13 cellular contexts compared by ENCODE assay signal in the genomic region with DNA sequence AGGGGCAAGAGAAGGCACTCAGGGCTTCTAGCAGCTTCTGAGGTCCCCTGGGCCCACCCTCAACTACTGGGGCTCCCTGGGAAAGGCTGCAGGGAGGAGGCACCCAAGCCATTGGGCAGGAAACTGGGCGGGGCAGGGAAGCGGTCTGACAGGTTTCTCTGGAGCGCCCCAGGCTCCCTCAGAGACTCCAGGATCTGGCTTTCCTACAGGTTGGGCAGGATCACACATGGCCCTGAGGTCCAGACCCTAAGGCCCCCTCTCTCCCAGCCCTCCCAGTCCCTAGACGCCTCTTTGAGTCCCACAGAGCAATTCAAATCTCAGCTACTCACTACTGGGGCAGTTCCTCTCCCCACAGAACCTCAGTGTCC. TPM values are rescaled to one million over a fixed set of nuclear protein-coding genes. Genes with fewer than 3 reads are reported as not detected.
A peak's percentile ranks its signal among the peaks of the same experiment; 100 is the strongest.
DNase-seq lines count a peak whose midpoint lies in the region; ATAC-seq, FAIRE-seq and TF ChIP-seq lines count a peak whose summit lies in the region.
"Had no signal": no experiment of that assay in that cellular context is flagged by ENCODE, and none has a peak within 500 bp of the region (broad histone marks: within the 10 kb centered on the region; RNA-seq: fewer than 3 reads in every experiment).

No MANE protein-coding gene starts in this region.

- H3K27me3 ChIP-seq in esophagus squamous epithelium (no peaks in the 10 kb centered on the region), pancreas (no peaks in the 10 kb centered on the region)
- H3K27me3 ChIP-seq: SJCRH30 had no signal

- FAIRE-seq in pancreas (lab: Jason Lieb, UNC): no peak

- H3K36me3 Mint-ChIP-seq in chondrocyte (ENCODE audit: low read depth): peaks cover 4% of the 10 kb centered on the region
- H3K36me3 Mint-ChIP-seq in activated T-helper 1 cell treated with anti-CD3 and anti-CD28 coated beads, Interleukin-12 subunit alpha, Interleukin-12 subunit beta, Interleukin-2, Interleukin-4 antibody, amounts not matched to agents 30 ng/mL and 10 ng/mL and 1 ng/mL, durations not matched to agents 14 hours and 24 hours and 36 hours (ENCODE audit: low read depth): no peaks in the 10 kb centered on the region

- H3K27ac ChIP-seq in esophagus squamous epithelium: peak overlapping the region; percentile 92 to 99 (median 96)
- peak overlapping the region; percentile 11 to 76 (median 41) for H3K27ac ChIP-seq in pancreas
- H3K27ac ChIP-seq: SJCRH30 had no signal

- no peak for TF ChIP-seq POLR2A in esophagus squamous epithelium (IDR thresholded peaks at IDR 0.05)

- H3K4me3 Mint-ChIP-seq in chondrocyte (ENCODE audit: unreplicated experiment): no peak overlapping the region
- H3K4me3 Mint-ChIP-seq in activated T-helper 1 cell treated with anti-CD3 and anti-CD28 coated beads, Interleukin-12 subunit alpha, Interleukin-12 subunit beta, Interleukin-2, Interleukin-4 antibody, amounts not matched to agents 30 ng/mL and 10 ng/mL and 1 ng/mL, durations not matched to agents 14 hours and 24 hours and 36 hours: no peak overlapping the region

- peak; percentile 72 to 84 (median 77) for ATAC-seq in pancreas

- H3K36me3 ChIP-seq in esophagus squamous epithelium: peaks cover 34 to 73% (median 43%) of the 10 kb centered on the region in 3 donors
- H3K36me3 ChIP-seq in pancreas: peaks cover 8 to 42% (median 26%) of the 10 kb centered on the region in 3 donors
- H3K36me3 ChIP-seq: SJCRH30 had no signal

- H3K27ac Mint-ChIP-seq in chondrocyte (ENCODE audit: unreplicated experiment): no peak overlapping the region
- H3K27ac Mint-ChIP-seq in activated T-helper 1 cell treated with anti-CD3 and anti-CD28 coated beads, Interleukin-12 subunit alpha, Interleukin-12 subunit beta, Interleukin-2, Interleukin-4 antibody, amounts not matched to agents 30 ng/mL and 10 ng/mL and 1 ng/mL, durations not matched to agents 14 hours and 24 hours and 36 hours: no peak overlapping the region

- H3K4me3 ChIP-seq in esophagus squamous epithelium (peak overlapping the region in 3 of 4 donors; percentile 25 to 43 (median 29)), pancreas (no peak overlapping the region)
- H3K4me3 ChIP-seq: SJCRH30 had no signal

- H3K9me3 ChIP-seq in esophagus squamous epithelium: no peaks in the 10 kb centered on the region
- H3K9me3 ChIP-seq in pancreas: no peaks in the 10 kb centered on the region
- H3K9me3 ChIP-seq: SJCRH30 had no signal

- intact Hi-C loops in esophagus squamous epithelium (cut with DNase I) (no loop called here), pancreas (cut with DNase I) (no loop called here)
- intact Hi-C loops in activated T-helper 1 cell treated with anti-CD3 and anti-CD28 coated beads, Interleukin-12 subunit alpha, Interleukin-12 subunit beta, Interleukin-2, Interleukin-4 antibody, amounts not matched to agents 30 ng/mL and 10 ng/mL and 1 ng/mL, durations not matched to agents 14 hours and 24 hours and 36 hours (cut with micrococcal nuclease): no loop called here

- TF ChIP-seq CTCF in esophagus squamous epithelium (IDR thresholded peaks at IDR 0.05) (no peak), pancreas (IDR thresholded peaks at IDR 0.05) (no peak), chondrocyte (IDR thresholded peaks at IDR 0.05) (no peak)

- no peaks in the 10 kb centered on the region for H3K9me3 Mint-ChIP-seq in chondrocyte (ENCODE audit: low read depth)
- no peaks in the 10 kb centered on the region for H3K9me3 Mint-ChIP-seq in activated T-helper 1 cell treated with anti-CD3 and anti-CD28 coated beads, Interleukin-12 subunit alpha, Interleukin-12 subunit beta, Interleukin-2, Interleukin-4 antibody, amounts not matched to agents 30 ng/mL and 10 ng/mL and 1 ng/mL, durations not matched to agents 14 hours and 24 hours and 36 hours
- H3K9me3 Mint-ChIP-seq: nephron had no signal

- 30 to 60% methylated on average over 1 to 3 of the region's 4 CpGs for WGBS in esophagus squamous epithelium, 2 donors
- 28 to 29% methylated on average over 4 of the region's 4 CpGs for WGBS in pancreas, 2 donors

- peaks cover 32% of the 10 kb centered on the region for H3K4me1 Mint-ChIP-seq in chondrocyte (ENCODE audit: low read depth)
- H3K4me1 Mint-ChIP-seq in activated T-helper 1 cell treated with anti-CD3 and anti-CD28 coated beads, Interleukin-12 subunit alpha, Interleukin-12 subunit beta, Interleukin-2, Interleukin-4 antibody, amounts not matched to agents 30 ng/mL and 10 ng/mL and 1 ng/mL, durations not matched to agents 14 hours and 24 hours and 36 hours (ENCODE audit: low read depth): no peaks in the 10 kb centered on the region

- peak; percentile 21 for DNase-seq in DMS53 treated with DMSO at 0.1 percent for 48 hours (lab: John Stamatoyannopoulos, UW; ENCODE audit: unreplicated experiment)
- peak; percentile 65 for DNase-seq in NCI-H510A (lab: John Stamatoyannopoulos, UW)
- no peak for DNase-seq in esophagus squamous epithelium (lab: John Stamatoyannopoulos, UW)
- DNase-seq in pancreas: peak; percentile 73 to 87 (median 77)
- no peak for DNase-seq in chondrocyte (ENCODE audit: low spot score)
- DNase-seq in activated effector memory CD4-positive, alpha-beta T cell treated with anti-CD3 and anti-CD28 coated beads, Interleukin-2, amount 50 U/mL, for 16 hours: no peak
- DNase-seq in activated CD4-positive, alpha-beta T cell treated with anti-CD3 and anti-CD28 coated beads, Interleukin-2, amount 50 U/mL, for 1 hour: no peak
- DNase-seq in activated T-helper 1 cell treated with anti-CD3 and anti-CD28 coated beads, Interleukin-12 subunit alpha, Interleukin-12 subunit beta, Interleukin-2, Interleukin-4 antibody, amounts not matched to agents 30 ng/mL and 10 ng/mL and 1 ng/mL, durations not matched to agents 14 hours and 24 hours and 36 hours (ENCODE audit: low spot score): no peak
- DNase-seq: activated effector memory CD4-positive, alpha-beta T cell treated with Interleukin-2 at 50 U/mL for 16 hours; NCI-H2081; SJCRH30; stimulated activated naive CD4-positive, alpha-beta T cell treated with Interleukin-2 at 50 U/mL for 16 hours had no signal

- no peaks in the 10 kb centered on the region for H3K27me3 Mint-ChIP-seq in chondrocyte (ENCODE audit: low read depth)
- no peaks in the 10 kb centered on the region for H3K27me3 Mint-ChIP-seq in activated T-helper 1 cell treated with anti-CD3 and anti-CD28 coated beads, Interleukin-12 subunit alpha, Interleukin-12 subunit beta, Interleukin-2, Interleukin-4 antibody, amounts not matched to agents 30 ng/mL and 10 ng/mL and 1 ng/mL, durations not matched to agents 14 hours and 24 hours and 36 hours (ENCODE audit: insufficient read depth)

- H3K4me1 ChIP-seq in esophagus squamous epithelium: peaks cover 48 to 73% (median 59%) of the 10 kb centered on the region in 3 donors
- peaks cover 25 to 49% (median 43%) of the 10 kb centered on the region in 3 donors for H3K4me1 ChIP-seq in pancreas

RNA-seq across cellular contexts. Expression of gene JUP, which starts 14.3 kb away (rescaled TPM):
- total RNA-seq in esophagus squamous epithelium (1,000 to 10,000 TPM in 2 of 4 donors, 100 to 1,000 TPM in 2; 709 to 2,355 (median 1,148) TPM), pancreas (10 to 100 TPM; 31.1 to 93.5 (median 42.0) TPM), chondrocyte (8.1 to 22.0 TPM (median 18.8 TPM) in 3 replicates)
- polyA plus RNA-seq in pancreas: 10 to 100 TPM; 46.8 to 50.4 TPM
- total RNA-seq in activated T-helper 1 cell treated with anti-CD3 and anti-CD28 coated beads, Interleukin-12 subunit alpha, Interleukin-12 subunit beta, Interleukin-2, Interleukin-4 antibody, amounts not matched to agents 30 ng/mL and 10 ng/mL and 1 ng/mL, durations not matched to agents 14 hours and 24 hours and 36 hours: 0.12 and 0.39 TPM in 2 replicates

RNA-seq across cellular contexts. Expression of gene HAP1, which starts 37.8 kb away (rescaled TPM):
- under 1 TPM; 0.34 to 0.94 (median 0.53) TPM for total RNA-seq in esophagus squamous epithelium
- total RNA-seq in pancreas: 1 to 10 TPM in 3 of 6 donors, under 1 TPM in 3; 0.13 to 1.6 (median 0.84) TPM
- 1 to 10 TPM; 2.6 to 4.2 TPM for polyA plus RNA-seq in pancreas
- not detected in 3 replicates for total RNA-seq in chondrocyte
- not detected in 2 replicates for total RNA-seq in activated T-helper 1 cell treated with anti-CD3 and anti-CD28 coated beads, Interleukin-12 subunit alpha, Interleukin-12 subunit beta, Interleukin-2, Interleukin-4 antibody, amounts not matched to agents 30 ng/mL and 10 ng/mL and 1 ng/mL, durations not matched to agents 14 hours and 24 hours and 36 hours

RNA-seq across cellular contexts. Expression of gene P3H4, which starts 39.5 kb away (rescaled TPM):
- total RNA-seq in esophagus squamous epithelium: 1 to 10 TPM; 2.4 to 7.1 (median 3.7) TPM
- total RNA-seq in pancreas: 10 to 100 TPM in 3 of 6 donors, 1 to 10 TPM in 3; 8.4 to 15.7 (median 10.1) TPM
- polyA plus RNA-seq in pancreas: 10 to 100 TPM; 13.0 to 16.6 TPM
- 83.8 to 109 TPM (median 84.8 TPM) in 3 replicates for total RNA-seq in chondrocyte
- 4.1 and 5.0 TPM in 2 replicates for total RNA-seq in activated T-helper 1 cell treated with anti-CD3 and anti-CD28 coated beads, Interleukin-12 subunit alpha, Interleukin-12 subunit beta, Interleukin-2, Interleukin-4 antibody, amounts not matched to agents 30 ng/mL and 10 ng/mL and 1 ng/mL, durations not matched to agents 14 hours and 24 hours and 36 hours

RNA-seq across cellular contexts. Expression of gene FKBP10, which starts 40.6 kb away (rescaled TPM):
- 10 to 100 TPM in 2 of 4 donors, 1 to 10 TPM in 1, under 1 TPM in 1; 0.19 to 21.4 (median 8.4) TPM for total RNA-seq in esophagus squamous epithelium
- 10 to 100 TPM in 4 of 6 donors, 1 to 10 TPM in 2; 4.5 to 35.3 (median 11.7) TPM for total RNA-seq in pancreas
- 10 to 100 TPM in 1 of 2 donors, 1 to 10 TPM in 1; 9.1 to 17.3 TPM for polyA plus RNA-seq in pancreas
- total RNA-seq in chondrocyte: 557 to 584 TPM (median 567 TPM) in 3 replicates
- total RNA-seq in activated T-helper 1 cell treated with anti-CD3 and anti-CD28 coated beads, Interleukin-12 subunit alpha, Interleukin-12 subunit beta, Interleukin-2, Interleukin-4 antibody, amounts not matched to agents 30 ng/mL and 10 ng/mL and 1 ng/mL, durations not matched to agents 14 hours and 24 hours and 36 hours: 0.62 and 1.1 TPM in 2 replicates

Comparison
In these comparisons a context has a peak if more than half of its experiments do, and no peak if none do; other contexts are left out.
1. DNase-seq: peak in DMS53 treated with DMSO at 0.1 percent for 48 hours (single experiment), NCI-H510A (single experiment) and pancreas (6 of 6); none in esophagus squamous epithelium (single experiment), chondrocyte (single experiment), activated effector memory CD4-positive, alpha-beta T cell treated with anti-CD3 and anti-CD28 coated beads, Interleukin-2, amount 50 U/mL, for 16 hours (single experiment), activated CD4-positive, alpha-beta T cell treated with anti-CD3 and anti-CD28 coated beads, Interleukin-2, amount 50 U/mL, for 1 hour (single experiment) and activated T-helper 1 cell treated with anti-CD3 and anti-CD28 coated beads, Interleukin-12 subunit alpha, Interleukin-12 subunit beta, Interleukin-2, Interleukin-4 antibody, amounts not matched to agents 30 ng/mL and 10 ng/mL and 1 ng/mL, durations not matched to agents 14 hours and 24 hours and 36 hours (single experiment).
2. H3K4me3 ChIP-seq: peak in esophagus squamous epithelium (3 of 4); none in pancreas (0 of 4).